17 cellular contexts compared by ENCODE assay signal in genomic region chr5:61498121-61498520, GRCh38.
"Had no signal": no experiment of that assay in that cellular context is flagged by ENCODE, and none has a peak within 500 bp of the region (broad histone marks: within the 10 kb centered on the region; RNA-seq: fewer than 3 reads in every experiment).

No MANE protein-coding gene starts in this region.

- H3K4me3 Mint-ChIP-seq: central memory CD8-positive, alpha-beta T cell; effector memory CD8-positive, alpha-beta T cell; naive B cell; nephron; stimulated activated naive CD8-positive, alpha-beta T cell treated with anti-CD3 and anti-CD28 coated beads, Interleukin-15, Interleukin-2, amounts not matched to agents 100 ng/mL and 50 ng/mL, for 24 hours had no signal

- H3K27me3 Mint-ChIP-seq: central memory CD8-positive, alpha-beta T cell; effector memory CD8-positive, alpha-beta T cell; naive B cell; stimulated activated naive CD8-positive, alpha-beta T cell treated with anti-CD3 and anti-CD28 coated beads, Interleukin-15, Interleukin-2, amounts not matched to agents 100 ng/mL and 50 ng/mL, for 24 hours had no signal

- DNase-seq: effector memory CD8-positive, alpha-beta T cell; foreskin fibroblast; glutamatergic neuron; mesendoderm; naive B cell; stimulated activated CD4-positive, alpha-beta T cell treated with anti-CD3 and anti-CD28 coated beads, Interleukin-2, amount 100 ng/mL, for 48 hours; testis had no signal

- H3K9me3 ChIP-seq: esophagus muscularis mucosa, gastroesophageal sphincter, neutrophil, testis, tibial nerve had no signal

- H3K27ac ChIP-seq: epithelial cell of prostate, esophagus muscularis mucosa, gastroesophageal sphincter, neutrophil, testis had no signal

- ATAC-seq: effector memory CD8-positive, alpha-beta T cell; gastroesophageal sphincter; right cardiac atrium had no signal

- H3K9me3 Mint-ChIP-seq: central memory CD8-positive, alpha-beta T cell; effector memory CD8-positive, alpha-beta T cell; naive B cell; nephron; stimulated activated naive CD8-positive, alpha-beta T cell treated with anti-CD3 and anti-CD28 coated beads, Interleukin-15, Interleukin-2, amounts not matched to agents 100 ng/mL and 50 ng/mL, for 24 hours had no signal

- H3K4me3 ChIP-seq: esophagus muscularis mucosa, gastroesophageal sphincter, smooth muscle cell, testis, tibial nerve had no signal

- H3K4me1 ChIP-seq: testis had no signal

- H3K27me3 ChIP-seq: esophagus muscularis mucosa, gastroesophageal sphincter, neutrophil, testis, tibial nerve had no signal

- H3K4me1 Mint-ChIP-seq: central memory CD8-positive, alpha-beta T cell had no signal

- H3K27ac Mint-ChIP-seq: effector memory CD8-positive, alpha-beta T cell; naive B cell; stimulated activated naive CD8-positive, alpha-beta T cell treated with anti-CD3 and anti-CD28 coated beads, Interleukin-15, Interleukin-2, amounts not matched to agents 100 ng/mL and 50 ng/mL, for 24 hours had no signal

- H3K4me2 ChIP-seq: smooth muscle cell had no signal
